In genomic region chr10:101132636-101133473, GRCh38 we compare ENCODE assay signal across 19 cellular contexts. TPM values are rescaled to one million over a fixed set of nuclear protein-coding genes. Genes with fewer than 3 reads are reported as not detected.
DNase-seq lines count a peak whose midpoint lies in the region; FAIRE-seq and TF ChIP-seq lines count a peak whose summit lies in the region.
"Had no signal": no experiment of that assay in that cellular context is flagged by ENCODE, and none has a peak within 500 bp of the region (broad histone marks: within the 10 kb centered on the region; RNA-seq: fewer than 3 reads in every experiment).

No MANE protein-coding gene starts in this region.

- peak overlapping the region; percentile 17 for H2AK5ac ChIP-seq in neuronal stem cell (ENCODE audit: low read depth, low read length)

- no peak overlapping the region for H2BK15ac ChIP-seq in neuronal stem cell (ENCODE audit: low read length)

- H3K9me3 Mint-ChIP-seq in activated T-cell treated with anti-CD3 and anti-CD28 coated beads, Interleukin-2, amount 50 U/mL, for 24 hours = no peaks in the 10 kb centered on the region
- H3K9me3 Mint-ChIP-seq in brain = peaks cover 0 to 6% (median 0%) of the 10 kb centered on the region in 5 experiments
- H3K9me3 Mint-ChIP-seq: stimulated activated memory B cell treated with anti-CD40 and anti-IgM and Interleukin-4, amounts not matched to agents 10 μg/mL and 1 μg/mL and 100 μg/mL, for 72 hours had no signal

- TF ChIP-seq POLR2A in GM12891 (IDR thresholded peaks at IDR 0.05; ENCODE audit: low read depth, low read length) = no peak

- H3K9me3 ChIP-seq in HAP-1 = no peaks in the 10 kb centered on the region
- peaks cover 0 to 5% of the 10 kb centered on the region in 2 donors for H3K9me3 ChIP-seq in neuronal stem cell (replicated peaks in 1 of 2; ENCODE audit: control insufficient read depth in 2 of 2, insufficient read depth in 1 of 2, low read depth in 1 of 2, low read length in 2 of 2)
- H3K9me3 ChIP-seq: colonic mucosa, upper lobe of left lung had no signal

- H3K27ac Mint-ChIP-seq in activated T-cell treated with anti-CD3 and anti-CD28 coated beads, Interleukin-2, amount 50 U/mL, for 24 hours = no peak overlapping the region
- no peak overlapping the region for H3K27ac Mint-ChIP-seq in brain
- H3K27ac Mint-ChIP-seq: stimulated activated memory B cell treated with anti-CD40 and anti-IgM and Interleukin-4, amounts not matched to agents 10 μg/mL and 1 μg/mL and 100 μg/mL, for 72 hours had no signal

- no peak overlapping the region for H2BK12ac ChIP-seq in neuronal stem cell (ENCODE audit: low read length)

- no peak overlapping the region for H2BK120ac ChIP-seq in neuronal stem cell (ENCODE audit: low read depth, low read length)

- no peak for FAIRE-seq in GM12891 (lab: Jason Lieb, UNC)
- FAIRE-seq: K562 had no signal

- DNase-seq in activated T-cell treated with anti-CD3 and anti-CD28 coated beads, Interleukin-2, amount 50 U/mL, for 24 hours = peak; percentile 41
- DNase-seq in activated T-cell treated with anti-CD3 and anti-CD28 coated beads, Interleukin-2, amount 50 U/mL, for 1 hour = no peak
- DNase-seq in HAP-1 (ENCODE audit: low spot score in 2 of 2) = no peak
- DNase-seq in neuronal stem cell (ENCODE audit: low spot score) = no peak
- no peak for DNase-seq in GM12891 (ENCODE audit: insufficient read length, low spot score)
- DNase-seq in inferior parietal cortex (ENCODE audit: extremely low spot score) = no peak
- DNase-seq in iPS-NIHi11 (ENCODE audit: low spot score) = no peak
- DNase-seq: activated CD8-positive, alpha-beta memory T cell treated with anti-CD3 and anti-CD28 coated beads, Interleukin-2, amount 50 U/mL, for 48 hours; anterior cingulate cortex; colonic mucosa; COR-L47; erythroblast; GF-D8; mammary epithelial cell; NCI-H1048 had no signal

- H3K79me1 ChIP-seq in neuronal stem cell (ENCODE audit: low read depth, low read length) = no peaks in the 10 kb centered on the region

- H3K4ac ChIP-seq in neuronal stem cell (ENCODE audit: low read length) = no peak overlapping the region

- H3K27ac ChIP-seq in neuronal stem cell (replicated peaks; ENCODE audit: low read length) = no peak overlapping the region
- H3K27ac ChIP-seq: colonic mucosa, upper lobe of left lung had no signal

- no peak overlapping the region for H3K14ac ChIP-seq in neuronal stem cell (ENCODE audit: low read length)

- in situ Hi-C loops in HAP-1 (cut with MboI; ENCODE audit: low sequenced_read_pairs) = loop anchor here (5.0 kb wide), 1 partner anchor 91 kb away; no protein-coding TSS in a partner anchor

- H2BK5ac ChIP-seq in neuronal stem cell (ENCODE audit: low read length) = peak overlapping the region; percentile 10

- H4K8ac ChIP-seq in neuronal stem cell (ENCODE audit: low read depth, low read length) = no peak overlapping the region

- no peaks in the 10 kb centered on the region for H3K36me3 Mint-ChIP-seq in activated T-cell treated with anti-CD3 and anti-CD28 coated beads, Interleukin-2, amount 50 U/mL, for 24 hours (ENCODE audit: low read depth)
- H3K36me3 Mint-ChIP-seq in brain = no peaks in the 10 kb centered on the region
- H3K36me3 Mint-ChIP-seq: stimulated activated memory B cell treated with anti-CD40 and anti-IgM and Interleukin-4, amounts not matched to agents 10 μg/mL and 1 μg/mL and 100 μg/mL, for 72 hours had no signal

- peak overlapping the region; percentile 34 for H3K23ac ChIP-seq in neuronal stem cell (ENCODE audit: low read depth, low read length, poor library complexity)

- no CpG with 5 or more reads among the region's 24 CpGs for WGBS in neuronal stem cell (ENCODE audit: extremely low coverage in 2 of 2, insufficient read length in 2 of 2, insufficient replicate concordance in 1 of 2), 2 donors

- H3K4me2 ChIP-seq in neuronal stem cell (ENCODE audit: insufficient read depth, low read length, poor library complexity, severe bottlenecking) = no peak overlapping the region

- H3K4me3 Mint-ChIP-seq in activated T-cell treated with anti-CD3 and anti-CD28 coated beads, Interleukin-2, amount 50 U/mL, for 24 hours = peak overlapping the region; percentile 38
- peak overlapping the region in 4 of 5 experiments; percentile 47 to 74 (median 68) for H3K4me3 Mint-ChIP-seq in brain

- H3K36me3 ChIP-seq in HAP-1 (replicated peaks) (no peaks in the 10 kb centered on the region; the same call in 1 of the 2 replicates), neuronal stem cell (replicated peaks in 1 of 2; ENCODE audit: control insufficient read depth in 2 of 2, insufficient read depth in 2 of 2, low read length in 2 of 2) (no peaks in the 10 kb centered on the region)
- H3K36me3 ChIP-seq: colonic mucosa, upper lobe of left lung had no signal

- peaks cover 6% of the 10 kb centered on the region; the same call in 1 of the 2 replicates for H3K4me1 ChIP-seq in HAP-1
- peaks cover 2 to 10% of the 10 kb centered on the region in 2 donors for H3K4me1 ChIP-seq in neuronal stem cell (ENCODE audit: control insufficient read depth in 2 of 2, insufficient read depth in 1 of 2, low read depth in 1 of 2, low read length in 2 of 2)

- peaks cover 90% of the 10 kb centered on the region for H3K27me3 Mint-ChIP-seq in activated T-cell treated with anti-CD3 and anti-CD28 coated beads, Interleukin-2, amount 50 U/mL, for 24 hours
- peaks cover 98% of the 10 kb centered on the region for H3K27me3 Mint-ChIP-seq in brain

- no peak overlapping the region for H4K91ac ChIP-seq in neuronal stem cell (ENCODE audit: low read depth, low read length, poor library complexity)

- H3K18ac ChIP-seq in neuronal stem cell (ENCODE audit: low read length) = peak overlapping the region; percentile 51

- H2AFZ ChIP-seq in neuronal stem cell (ENCODE audit: low read length) = peak overlapping the region; percentile 87

- H3K4me1 Mint-ChIP-seq in activated T-cell treated with anti-CD3 and anti-CD28 coated beads, Interleukin-2, amount 50 U/mL, for 24 hours (ENCODE audit: low read depth) = peaks cover 37% of the 10 kb centered on the region
- H3K4me1 Mint-ChIP-seq in brain = peaks cover 15% of the 10 kb centered on the region

- no peaks in the 10 kb centered on the region for H3K27me3 ChIP-seq in HAP-1 (ENCODE audit: low read depth)
- H3K27me3 ChIP-seq in neuronal stem cell (ENCODE audit: control insufficient read depth in 3 of 3, insufficient read depth in 3 of 3, low read depth in 1 of 3, low read length in 3 of 3) = peaks cover 66 to 99% (median 96%) of the 10 kb centered on the region in 3 experiments

- peak overlapping the region; percentile 2 for H3K9ac ChIP-seq in neuronal stem cell (ENCODE audit: low read depth, low read length, poor library complexity)

- peak overlapping the region; percentile 54 for H3K4me3 ChIP-seq in HAP-1
- no peak overlapping the region for H3K4me3 ChIP-seq in neuronal stem cell (ENCODE audit: low read length in 2 of 2)
- H3K4me3 ChIP-seq: colonic mucosa, K562 had no signal

- no peak for TF ChIP-seq CTCF in brain (conservative IDR thresholded peaks at IDR 0.05)

TF ChIP-seq in GM12891, 5 proteins besides CTCF, POLR2A, EP300 and RAD21:
- TF ChIP-seq POU2F2 (IDR thresholded peaks at IDR 0.05; ENCODE audit: low read depth, low read length) (no peak), POLR2AphosphoS5 (IDR thresholded peaks at IDR 0.05; ENCODE audit: low read depth, low read length) (no peak), SPI1 (IDR thresholded peaks at IDR 0.05; ENCODE audit: low read depth, low read length) (no peak), PAX5 (IDR thresholded peaks at IDR 0.05; ENCODE audit: insufficient read depth, low read length, severe bottlenecking) (no peak), TAF1 (IDR thresholded peaks at IDR 0.05; ENCODE audit: low read depth, low read length) (no peak)

RNA-seq across cellular contexts. Expression of gene TLX1, which starts 1.8 kb away (rescaled TPM):
- polyA plus RNA-seq in brain (ENCODE audit: insufficient read depth, low read depth, low replicate concordance) = not detected
- not detected for polyA plus RNA-seq in neuronal stem cell (2013, experiment 1 of 2)
- not detected for polyA plus RNA-seq in neuronal stem cell (2013, experiment 2 of 2)
- not detected for polyA plus RNA-seq in GM12891 (2012; ENCODE audit: low read depth, missing spikeins)
- polyA plus RNA-seq: mammary epithelial cell had no signal
